ENCODE assay signal across 17 cellular contexts in the genomic region with DNA sequence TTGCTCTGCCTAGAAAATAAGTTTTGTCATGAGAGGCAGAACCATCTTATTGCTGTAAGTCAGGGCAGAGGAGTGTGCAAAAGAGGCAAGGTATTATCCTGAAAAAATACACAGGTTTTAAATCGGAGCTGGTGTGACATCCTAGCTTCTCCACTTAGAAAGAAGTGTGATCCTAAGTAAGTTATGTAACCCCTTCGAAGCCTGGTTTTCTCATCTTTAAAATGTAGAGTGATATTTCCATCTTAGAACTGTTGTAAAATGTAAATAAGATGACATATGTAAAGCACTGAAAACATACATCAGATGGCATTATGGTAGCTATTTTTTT.
DNase-seq lines count a peak whose midpoint lies in the region; ATAC-seq, FAIRE-seq and TF ChIP-seq lines count a peak whose summit lies in the region.
"Had no signal": no experiment of that assay in that cellular context is flagged by ENCODE, and none has a peak within 500 bp of the region (broad histone marks: within the 10 kb centered on the region; RNA-seq: fewer than 3 reads in every experiment).

No MANE protein-coding gene starts in this region.

- H3K27ac ChIP-seq in HL-60 (replicated peaks): peak overlapping the region; percentile 72
- H3K27ac ChIP-seq in astrocyte (ENCODE audit: low read depth, low read length): no peak overlapping the region
- H3K27ac ChIP-seq in lung (ENCODE audit: low read depth in 1 of 2, low read length in 1 of 2): peak overlapping the region; percentile 59 to 91

- WGBS in lung, 2 donors: 76 to 81% methylated on average over 2 of the region's 2 CpGs

- DNase-seq in HL-60 (ENCODE audit: low read depth in 1 of 2, low spot score in 1 of 2) (no peak), astrocyte (ENCODE audit: low read depth) (no peak), lung (ENCODE audit: low spot score) (no peak), superior temporal gyrus (ENCODE audit: extremely low spot score) (peak; percentile 65)
- no peak for DNase-seq in stimulated activated CD4-positive, alpha-beta T cell treated with anti-CD3 and anti-CD28 coated beads, Interleukin-2, amount 100 ng/mL, for 48 hours
- no peak for DNase-seq in stimulated activated CD4-positive, alpha-beta T cell treated with anti-CD3 and anti-CD28 coated beads, Interleukin-1b, Interleukin-23, amount 100 ng/mL, for 48 hours
- DNase-seq: activated CD4-positive, CD25-positive, alpha-beta regulatory T cell; activated gamma-delta T cell treated with Interleukin-2 at 50 U/mL for 16 hours; DMS53; NCI-H1694; NCI-H69; stimulated activated naive CD4-positive, alpha-beta T cell treated with Interleukin-2 at 50 U/mL for 16 hours had no signal

- H2AFZ ChIP-seq in astrocyte (ENCODE audit: low read depth, low read length): no peak overlapping the region

- H3K4me1 Mint-ChIP-seq in astrocyte (ENCODE audit: low read depth, unreplicated experiment): peaks cover 15% of the 10 kb centered on the region

- H3K27me3 ChIP-seq in HL-60 (ENCODE audit: insufficient read depth, poor library complexity, severe bottlenecking): no peaks in the 10 kb centered on the region
- H3K27me3 ChIP-seq in astrocyte (ENCODE audit: insufficient read depth, low read length): peaks cover 2% of the 10 kb centered on the region
- no peaks in the 10 kb centered on the region for H3K27me3 ChIP-seq in lung (ENCODE audit: control insufficient read depth, insufficient read depth)

- FAIRE-seq in astrocyte (lab: Jason Lieb, UNC): no peak
- FAIRE-seq: H1, RCC 7860 had no signal

- no peak overlapping the region for H3K27ac Mint-ChIP-seq in astrocyte (ENCODE audit: unreplicated experiment)

- peak overlapping the region; percentile 72 for H3K4me2 ChIP-seq in astrocyte (ENCODE audit: low read length)

- no peak overlapping the region for H3K4me3 ChIP-seq in HL-60 (replicated peaks; ENCODE audit: insufficient read depth, low read length)
- no peak overlapping the region for H3K4me3 ChIP-seq in astrocyte (ENCODE audit: insufficient read depth, low read depth, low read length)
- no peak overlapping the region for H3K4me3 ChIP-seq in lung

- H3K9me3 ChIP-seq in astrocyte (ENCODE audit: insufficient read depth, low read depth, low read length) (no peaks in the 10 kb centered on the region), lung (ENCODE audit: control insufficient read depth in 2 of 2, insufficient read depth in 1 of 2, low read length in 1 of 2) (no peaks in the 10 kb centered on the region)

- no peaks in the 10 kb centered on the region for H4K20me1 ChIP-seq in astrocyte (ENCODE audit: insufficient read depth, low read length)

- H3K36me3 ChIP-seq in astrocyte (ENCODE audit: insufficient read depth, low read length) (no peaks in the 10 kb centered on the region), lung (ENCODE audit: control insufficient read depth in 2 of 2, insufficient read depth in 2 of 2, low read length in 2 of 2) (no peaks in the 10 kb centered on the region)

- peaks cover 4% of the 10 kb centered on the region for H3K27me3 Mint-ChIP-seq in astrocyte (ENCODE audit: low read depth, unreplicated experiment)

- no peaks in the 10 kb centered on the region for H3K36me3 Mint-ChIP-seq in astrocyte (ENCODE audit: low read depth, unreplicated experiment)

- ATAC-seq in lung (ENCODE audit: insufficient read depth, low FRiP score) (no peak), GM21717 (IDR thresholded peaks at IDR 0.05; ENCODE audit: unreplicated experiment) (no peak), GM18909 (IDR thresholded peaks at IDR 0.05; ENCODE audit: poor library complexity, unreplicated experiment) (no peak)

- no peak overlapping the region for H3K9ac ChIP-seq in astrocyte (ENCODE audit: low read length)

- no peaks in the 10 kb centered on the region for H3K79me2 ChIP-seq in astrocyte (ENCODE audit: insufficient read depth, low read length)

- TF ChIP-seq CTCF in HL-60 (IDR thresholded peaks at IDR 0.05; ENCODE audit: insufficient read depth, low read length): no peak
- TF ChIP-seq CTCF in astrocyte (IDR thresholded peaks at IDR 0.05; ENCODE audit: insufficient read depth, low read depth, low read length): no peak
- no peak for TF ChIP-seq CTCF in lung (IDR thresholded peaks at IDR 0.05; ENCODE audit: control extremely low read depth, extremely low read depth)

- peaks cover 3% of the 10 kb centered on the region for H3K9me3 Mint-ChIP-seq in astrocyte (ENCODE audit: unreplicated experiment)
- H3K9me3 Mint-ChIP-seq: neural crest cell had no signal

- peaks cover 14% of the 10 kb centered on the region for H3K4me1 ChIP-seq in astrocyte (ENCODE audit: insufficient read depth, low read length)
- peaks cover 11 to 28% of the 10 kb centered on the region in 2 donors for H3K4me1 ChIP-seq in lung (ENCODE audit: control insufficient read depth in 2 of 2, insufficient read depth in 2 of 2, low read length in 2 of 2)

- no peak overlapping the region for H3K4me3 Mint-ChIP-seq in astrocyte (ENCODE audit: unreplicated experiment)
- H3K4me3 Mint-ChIP-seq: neural crest cell had no signal
